Comparison of ENCODE assay signal across 21 cellular contexts in the genomic region with DNA sequence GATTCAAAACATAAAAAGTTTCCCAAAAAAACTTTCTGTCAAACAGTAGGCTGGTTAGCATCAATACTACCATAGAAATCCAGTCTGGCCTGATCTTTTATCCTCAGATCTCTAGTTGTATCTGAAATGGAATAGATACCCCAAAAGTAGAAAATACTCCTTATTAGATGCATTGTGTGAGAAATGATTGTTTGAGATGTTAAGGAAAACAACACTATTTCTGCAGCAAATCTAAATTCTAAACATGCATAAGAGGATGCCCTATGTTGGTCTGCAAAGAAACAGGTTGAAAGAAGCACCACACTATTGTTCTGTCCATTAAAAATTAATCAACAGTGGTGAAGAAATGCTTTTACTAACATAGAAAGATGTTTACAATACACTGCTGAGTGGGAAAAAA.
A peak's percentile ranks its signal among the peaks of the same experiment; 100 is the strongest.
DNase-seq lines count a peak whose midpoint lies in the region; ATAC-seq, FAIRE-seq and TF ChIP-seq lines count a peak whose summit lies in the region.
"Had no signal": no experiment of that assay in that cellular context is flagged by ENCODE, and none has a peak within 500 bp of the region (broad histone marks: within the 10 kb centered on the region; RNA-seq: fewer than 3 reads in every experiment).

No MANE protein-coding gene starts in this region.

- no peaks in the 10 kb centered on the region for H3K9me2 ChIP-seq in GM23338 (ENCODE audit: insufficient read depth)

- peaks cover 57% of the 10 kb centered on the region for H3K4me1 Mint-ChIP-seq in GM23338

- H3K9ac ChIP-seq in HUES64 (ENCODE audit: low read depth, low read length) = no peak overlapping the region
- H3K9ac ChIP-seq: BLaER1 treated with 17β-estradiol and CSF1 and Interleukin-3, amounts not matched to agents 10 nM and 100 nM had no signal

- H3K27me3 Mint-ChIP-seq in GM23338 (ENCODE audit: insufficient read depth, low read depth, poor library complexity) = peaks cover 31% of the 10 kb centered on the region
- H3K27me3 Mint-ChIP-seq: B cell; CD4-positive, alpha-beta T cell had no signal

- peak; percentile 53 for FAIRE-seq in islet of Langerhans (lab: Jason Lieb, UNC)
- FAIRE-seq: A204.1, D721Med, GM12891 had no signal

- peaks cover 38% of the 10 kb centered on the region for H3K36me3 ChIP-seq in GM23338 (ENCODE audit: insufficient read depth)
- H3K36me3 ChIP-seq in HUES64 (ENCODE audit: insufficient read depth, low read length) = peaks cover 49% of the 10 kb centered on the region
- H3K36me3 ChIP-seq: BLaER1 treated with 17β-estradiol and CSF1 and Interleukin-3, amounts not matched to agents 10 nM and 100 nM had no signal

- H3K9me3 Mint-ChIP-seq in GM23338 = peaks cover 37% of the 10 kb centered on the region
- H3K9me3 Mint-ChIP-seq: CD4-positive, alpha-beta T cell; CD8-positive, alpha-beta T cell had no signal

- H3K27ac Mint-ChIP-seq in GM23338 = peak overlapping the region; percentile 61; the same call in 1 of the 2 replicates
- H3K27ac Mint-ChIP-seq: B cell; CD4-positive, alpha-beta T cell; CD8-positive, alpha-beta T cell had no signal

- peaks cover 41% of the 10 kb centered on the region for H3K79me2 ChIP-seq in GM23338 (replicated peaks; ENCODE audit: insufficient read depth)

- H3K4me1 ChIP-seq in GM23338 (ENCODE audit: insufficient read depth) (peaks cover 51% of the 10 kb centered on the region), HUES64 (ENCODE audit: insufficient read depth, low read length) (peaks cover 38% of the 10 kb centered on the region)

- no peaks in the 10 kb centered on the region; the same call in 1 of the 2 replicates for H4K20me1 ChIP-seq in GM23338 (replicated peaks; ENCODE audit: insufficient read depth)
- H4K20me1 ChIP-seq: BLaER1 treated with 17β-estradiol and CSF1 and Interleukin-3, amounts not matched to agents 10 nM and 100 nM had no signal

- H3F3A ChIP-seq in GM23338 (replicated peaks; ENCODE audit: low read depth) = peaks cover 55% of the 10 kb centered on the region

- H3K27me3 ChIP-seq in GM23338 (ENCODE audit: insufficient read depth) = no peaks in the 10 kb centered on the region
- H3K27me3 ChIP-seq in HUES64 (ENCODE audit: insufficient read depth, low read length) = no peaks in the 10 kb centered on the region
- H3K27me3 ChIP-seq: BLaER1 treated with 17β-estradiol and CSF1 and Interleukin-3, amounts not matched to agents 10 nM and 100 nM had no signal

- H3K9me3 ChIP-seq in HUES64 (ENCODE audit: insufficient read depth, low read depth, low read length) = no peaks in the 10 kb centered on the region
- H3K9me3 ChIP-seq: BLaER1 treated with 17β-estradiol and CSF1 and Interleukin-3, amounts not matched to agents 10 nM and 100 nM; Caco-2 had no signal

- H3K4me3 ChIP-seq in GM23338 (peak overlapping the region; percentile 5; the same call in 1 of the 2 replicates), HUES64 (ENCODE audit: low read length) (no peak overlapping the region)
- H3K4me3 ChIP-seq: BLaER1 treated with 17β-estradiol and CSF1 and Interleukin-3, amounts not matched to agents 10 nM and 100 nM had no signal

- peaks cover 99% of the 10 kb centered on the region for H3K36me3 Mint-ChIP-seq in GM23338 (ENCODE audit: low read depth)
- H3K36me3 Mint-ChIP-seq: CD8-positive, alpha-beta T cell had no signal

- peak overlapping the region; percentile 29; the same call in 1 of the 2 replicates for H3K4me2 ChIP-seq in GM23338

- H3K4me3 Mint-ChIP-seq in GM23338 = no peak overlapping the region
- H3K4me3 Mint-ChIP-seq: B cell; CD4-positive, alpha-beta T cell; CD8-positive, alpha-beta T cell had no signal

- no peak overlapping the region for H2AFZ ChIP-seq in GM23338

- no peak for TF ChIP-seq CTCF in GM23338 (conservative IDR thresholded peaks at IDR 0.05; ENCODE audit: low read depth in 2 of 2)

- DNase-seq in GM23338 (ENCODE audit: low spot score) = no peak
- no peak for DNase-seq in NCI-H510A (lab: John Stamatoyannopoulos, UW)
- DNase-seq in ACHN = no peak
- DNase-seq: 8988T; AML-193; Caco-2; Calu3; CD4-positive, alpha-beta T cell; CD8-positive, alpha-beta T cell; DMS79 treated with DMSO at 0.1 percent for 48 hours; GF-D8 had no signal

- ATAC-seq in GM23338 = no peak
- no peak for ATAC-seq in HG03442 (IDR thresholded peaks at IDR 0.05; ENCODE audit: unreplicated experiment)
- ATAC-seq in GM19467 (IDR thresholded peaks at IDR 0.05; ENCODE audit: unreplicated experiment) = no peak
- ATAC-seq: CD8-positive, alpha-beta T cell had no signal

- in situ Hi-C loops in ACHN (cut with HindIII; ENCODE audit: low pct_ligation_motif_present, low pct_unique_long_range_greater_than_20kb, low sequenced_read_pairs) = loop anchor here (25.0 kb wide), 1 partner anchor 257 kb away; no protein-coding TSS in a partner anchor

- H3K27ac ChIP-seq in GM23338 (ENCODE audit: low read depth) (peak overlapping the region; percentile 93), HUES64 (ENCODE audit: low read depth, low read length) (peak overlapping the region; percentile 1; the same call in 1 of the 2 replicates)
- H3K27ac ChIP-seq: BLaER1 treated with 17β-estradiol and CSF1 and Interleukin-3, amounts not matched to agents 10 nM and 100 nM; C4-2B had no signal

TF ChIP-seq in GM23338, 12 proteins besides CTCF, POLR2A, EP300 and RAD21 (continues in another document):
- TF ChIP-seq, protein P1, sequence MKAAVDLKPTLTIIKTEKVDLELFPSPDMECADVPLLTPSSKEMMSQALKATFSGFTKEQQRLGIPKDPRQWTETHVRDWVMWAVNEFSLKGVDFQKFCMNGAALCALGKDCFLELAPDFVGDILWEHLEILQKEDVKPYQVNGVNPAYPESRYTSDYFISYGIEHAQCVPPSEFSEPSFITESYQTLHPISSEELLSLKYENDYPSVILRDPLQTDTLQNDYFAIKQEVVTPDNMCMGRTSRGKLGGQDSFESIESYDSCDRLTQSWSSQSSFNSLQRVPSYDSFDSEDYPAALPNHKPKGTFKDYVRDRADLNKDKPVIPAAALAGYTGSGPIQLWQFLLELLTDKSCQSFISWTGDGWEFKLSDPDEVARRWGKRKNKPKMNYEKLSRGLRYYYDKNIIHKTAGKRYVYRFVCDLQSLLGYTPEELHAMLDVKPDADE (IDR thresholded peaks at IDR 0.05) = no peak
- no peak for TF ChIP-seq ZNF331 (CRISPR knock-in tag; IDR thresholded peaks at IDR 0.05; ENCODE audit: low read depth)
- no peak; the same call in 1 of the 2 replicates for TF ChIP-seq POLR2AphosphoS5 (IDR thresholded peaks at IDR 0.05; ENCODE audit: low read depth)
- TF ChIP-seq, protein P2, sequence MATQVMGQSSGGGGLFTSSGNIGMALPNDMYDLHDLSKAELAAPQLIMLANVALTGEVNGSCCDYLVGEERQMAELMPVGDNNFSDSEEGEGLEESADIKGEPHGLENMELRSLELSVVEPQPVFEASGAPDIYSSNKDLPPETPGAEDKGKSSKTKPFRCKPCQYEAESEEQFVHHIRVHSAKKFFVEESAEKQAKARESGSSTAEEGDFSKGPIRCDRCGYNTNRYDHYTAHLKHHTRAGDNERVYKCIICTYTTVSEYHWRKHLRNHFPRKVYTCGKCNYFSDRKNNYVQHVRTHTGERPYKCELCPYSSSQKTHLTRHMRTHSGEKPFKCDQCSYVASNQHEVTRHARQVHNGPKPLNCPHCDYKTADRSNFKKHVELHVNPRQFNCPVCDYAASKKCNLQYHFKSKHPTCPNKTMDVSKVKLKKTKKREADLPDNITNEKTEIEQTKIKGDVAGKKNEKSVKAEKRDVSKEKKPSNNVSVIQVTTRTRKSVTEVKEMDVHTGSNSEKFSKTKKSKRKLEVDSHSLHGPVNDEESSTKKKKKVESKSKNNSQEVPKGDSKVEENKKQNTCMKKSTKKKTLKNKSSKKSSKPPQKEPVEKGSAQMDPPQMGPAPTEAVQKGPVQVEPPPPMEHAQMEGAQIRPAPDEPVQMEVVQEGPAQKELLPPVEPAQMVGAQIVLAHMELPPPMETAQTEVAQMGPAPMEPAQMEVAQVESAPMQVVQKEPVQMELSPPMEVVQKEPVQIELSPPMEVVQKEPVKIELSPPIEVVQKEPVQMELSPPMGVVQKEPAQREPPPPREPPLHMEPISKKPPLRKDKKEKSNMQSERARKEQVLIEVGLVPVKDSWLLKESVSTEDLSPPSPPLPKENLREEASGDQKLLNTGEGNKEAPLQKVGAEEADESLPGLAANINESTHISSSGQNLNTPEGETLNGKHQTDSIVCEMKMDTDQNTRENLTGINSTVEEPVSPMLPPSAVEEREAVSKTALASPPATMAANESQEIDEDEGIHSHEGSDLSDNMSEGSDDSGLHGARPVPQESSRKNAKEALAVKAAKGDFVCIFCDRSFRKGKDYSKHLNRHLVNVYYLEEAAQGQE (IDR thresholded peaks at IDR 0.05; ENCODE audit: unreplicated experiment) = no peak
- no peak for TF ChIP-seq STAT1 (IDR thresholded peaks at IDR 0.05; ENCODE audit: unreplicated experiment)
- TF ChIP-seq NANOG (IDR thresholded peaks at IDR 0.05; ENCODE audit: borderline replicate concordance) = no peak
- TF ChIP-seq JUNB (IDR thresholded peaks at IDR 0.05; ENCODE audit: unreplicated experiment) = no peak
